In the genomic region with DNA sequence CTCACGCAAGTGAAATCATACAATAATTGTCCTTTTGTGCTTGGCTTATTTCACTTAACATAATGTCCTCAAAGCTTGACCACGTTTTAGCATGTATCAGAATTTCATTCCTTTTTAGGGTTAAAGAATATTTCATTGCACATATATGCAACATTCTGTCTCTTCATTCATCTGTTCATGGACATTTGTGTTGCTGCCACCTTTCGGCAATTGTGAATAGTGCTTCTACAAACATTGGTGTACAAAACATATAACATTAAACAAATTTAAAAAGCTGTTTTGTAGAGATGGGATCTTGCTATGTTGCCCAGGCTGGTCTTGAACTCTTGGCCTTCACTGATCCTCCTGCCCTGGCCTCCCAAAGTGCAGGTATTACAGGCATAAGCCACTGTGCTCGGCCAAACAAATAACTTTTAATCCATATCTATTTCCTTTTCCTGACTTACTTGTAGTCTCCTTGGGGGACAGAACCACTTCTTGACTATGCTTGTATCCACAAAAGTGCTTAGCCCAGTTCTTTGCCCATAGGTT, we compare ENCODE assay signal across 10 cellular contexts.
A peak's percentile ranks its signal among the peaks of the same experiment; 100 is the strongest.
DNase-seq lines count a peak whose midpoint lies in the region; ATAC-seq and TF ChIP-seq lines count a peak whose summit lies in the region.
"Had no signal": no experiment of that assay in that cellular context is flagged by ENCODE, and none has a peak within 500 bp of the region (broad histone marks: within the 10 kb centered on the region; RNA-seq: fewer than 3 reads in every experiment).

No MANE protein-coding gene starts in this region.

- TF ChIP-seq CTCF in heart right ventricle (IDR thresholded peaks at IDR 0.05) = peak; percentile 19 to 60 (median 48)
- peak; percentile 33 for TF ChIP-seq CTCF in MM.1S (IDR thresholded peaks at IDR 0.05; ENCODE audit: low read length)
- peak in 3 of 4 experiments; percentile 8 to 34 (median 14) for TF ChIP-seq CTCF in uterus (IDR thresholded peaks at IDR 0.05)

- no peaks in the 10 kb centered on the region for H3K27me3 ChIP-seq in heart right ventricle
- no peaks in the 10 kb centered on the region for H3K27me3 ChIP-seq in MM.1S (replicated peaks; ENCODE audit: insufficient read depth, low read length)
- no peaks in the 10 kb centered on the region for H3K27me3 ChIP-seq in uterus

- H3K9ac ChIP-seq in MM.1S (ENCODE audit: low read length) = no peak overlapping the region

- H3K36me3 ChIP-seq in heart right ventricle (no peaks in the 10 kb centered on the region), MM.1S (replicated peaks; ENCODE audit: insufficient read depth, low read length) (no peaks in the 10 kb centered on the region), uterus (no peaks in the 10 kb centered on the region)

- no peak for TF ChIP-seq POLR2A in uterus (IDR thresholded peaks at IDR 0.05)

- H3K9me3 ChIP-seq in heart right ventricle (no peaks in the 10 kb centered on the region), MM.1S (replicated peaks; ENCODE audit: insufficient read depth, low read length) (no peaks in the 10 kb centered on the region), uterus (no peaks in the 10 kb centered on the region)

- no peak overlapping the region for H3K27ac ChIP-seq in heart right ventricle
- no peak overlapping the region for H3K27ac ChIP-seq in MM.1S (ENCODE audit: low read length)
- no peak overlapping the region for H3K27ac ChIP-seq in uterus
- H3K27ac ChIP-seq: epithelial cell of prostate had no signal

- H3K4me2 ChIP-seq in MM.1S (ENCODE audit: low read depth, low read length) = no peak overlapping the region

- DNase-seq in heart right ventricle (no peak), left cardiac atrium (no peak), MM.1S (no peak), cerebellar cortex (ENCODE audit: low spot score) (peak; percentile 3), uterus (no peak), NCI-H1930 (lab: John Stamatoyannopoulos, UW) (no peak), NCI-H1105 (lab: John Stamatoyannopoulos, UW) (no peak)
- no peak for DNase-seq in activated CD4-positive, alpha-beta T cell treated with anti-CD3 and anti-CD28 coated beads for 48 hours
- DNase-seq: activated T-cell treated with anti-CD3 and anti-CD28 coated beads for 4 hours had no signal

- intact Hi-C loops in heart right ventricle (cut with DNase I) (loop anchor here in 7 of 10 donors (1.0 to 5.0 kb wide), 4 partner anchors 99 to 100 kb away; no protein-coding TSS in a partner anchor), left cardiac atrium (cut with DNase I) (loop anchor here (2.0 to 5.0 kb wide), 2 partner anchors 99 to 100 kb away; no protein-coding TSS in a partner anchor), uterus (cut with DNase I; ENCODE audit: low total_unique reads) (no loop called here)

- no peaks in the 10 kb centered on the region for H3K9me2 ChIP-seq in MM.1S (replicated peaks; ENCODE audit: insufficient read depth, low read length)

- H3K4me3 ChIP-seq in heart right ventricle (no peak overlapping the region), MM.1S (ENCODE audit: low read length) (no peak overlapping the region), uterus (no peak overlapping the region)

- 65 to 74% methylated on average over 4 of the region's 4 CpGs for WGBS in heart right ventricle, 2 donors

- H2AFZ ChIP-seq in MM.1S (ENCODE audit: low read length) = no peak overlapping the region

- H4K20me1 ChIP-seq in MM.1S (ENCODE audit: insufficient read depth, low read length) = no peaks in the 10 kb centered on the region

- H3F3A ChIP-seq in MM.1S (ENCODE audit: insufficient read depth, low read length) = no peaks in the 10 kb centered on the region

- no peaks in the 10 kb centered on the region for H3K79me2 ChIP-seq in MM.1S (ENCODE audit: low read length)

- ATAC-seq in heart right ventricle (no peak), left cardiac atrium (no peak)

- H3K4me1 ChIP-seq in heart right ventricle (no peaks in the 10 kb centered on the region), MM.1S (ENCODE audit: low read length) (no peaks in the 10 kb centered on the region), uterus (no peaks in the 10 kb centered on the region)
